Comparison of ENCODE assay signal across 34 cellular contexts in genomic region chr7:146028251-146028750, GRCh38.
"Had no signal": no experiment of that assay in that cellular context is flagged by ENCODE, and none has a peak within 500 bp of the region (broad histone marks: within the 10 kb centered on the region; RNA-seq: fewer than 3 reads in every experiment).

No MANE protein-coding gene starts in this region.

- DNase-seq: activated B cell treated with CpG ODN at 0.5 μM for 24 hours; activated CD4-positive, alpha-beta memory T cell treated with anti-CD3 and anti-CD28 coated beads for 36 hours; activated CD4-positive, alpha-beta T cell treated with anti-CD3 and anti-CD28 coated beads for 4 hours; activated CD4-positive, alpha-beta T cell treated with anti-CD3 and anti-CD28 coated beads, Interleukin-2, amount 10 ng/mL, durations not matched to agents 24 days and 14 days; activated CD4-positive, alpha-beta T cell treated with anti-CD3 and anti-CD28 coated beads, Interleukin-2, amount 50 U/mL, for 1 hour; activated CD4-positive, alpha-beta T cell treated with anti-CD3 and anti-CD28 coated beads, Interleukin-2, amount 50 U/mL, for 4 hours; activated CD4-positive, CD25-positive, alpha-beta regulatory T cell treated with anti-CD3 and anti-CD28 coated beads, Interleukin-2, amount 50 U/mL, for 72 hours; activated CD8-positive, alpha-beta memory T cell treated with anti-CD3 and anti-CD28 coated beads, Interleukin-2, amount 50 U/mL, for 4 hours; activated CD8-positive, alpha-beta T cell treated with anti-CD3 and anti-CD28 coated beads for 36 hours; activated effector memory CD4-positive, alpha-beta T cell treated with anti-CD3 and anti-CD28 coated beads, Interleukin-2, amount 50 U/mL, for 16 hours; activated gamma-delta T cell treated with Interleukin-2 at 50 U/mL for 16 hours; activated naive CD4-positive, alpha-beta T cell; activated naive CD4-positive, alpha-beta T cell treated with anti-CD3 and anti-CD28 coated beads for 36 hours; activated naive CD4-positive, alpha-beta T cell treated with anti-CD3 and anti-CD28 coated beads, Interleukin-2, amount 50 U/mL, for 16 hours; activated naive CD8-positive, alpha-beta T cell treated with anti-CD3 and anti-CD28 coated beads for 36 hours; activated T-cell treated with anti-CD3 and anti-CD28 coated beads for 4 hours; activated T-cell treated with anti-CD3 and anti-CD28 coated beads, Interleukin-2, amount 50 U/mL, for 1 hour; activated T-cell treated with anti-CD3 and anti-CD28 coated beads, Interleukin-2, amount 50 U/mL, for 4 hours; activated T-cell treated with anti-CD3 and anti-CD28 coated beads, Interleukin-2, amount 50 U/mL, for 72 hours; adrenal gland; amniotic stem cell; aorta; body of pancreas; brain microvascular endothelial cell; central memory CD4-positive, alpha-beta T cell; T-helper 2 cell; T-helper 9 cell had no signal

- H3K9me3 Mint-ChIP-seq: activated T-helper 17 cell treated with anti-CD3 and anti-CD28 coated beads, Interleukin-2, amount 50 U/mL, for 72 hours had no signal

- H3K4me1 ChIP-seq: adrenal gland, body of pancreas, breast epithelium had no signal

- H3K27me3 Mint-ChIP-seq: activated B cell treated with CpG ODN at 0.5 μM for 24 hours; activated CD4-positive, alpha-beta memory T cell treated with anti-CD3 and anti-CD28 coated beads for 36 hours; activated CD4-positive, alpha-beta T cell treated with anti-CD3 and anti-CD28 coated beads, Interleukin-2, amount 10 ng/mL, durations not matched to agents 24 days and 14 days; activated CD8-positive, alpha-beta T cell treated with anti-CD3 and anti-CD28 coated beads for 36 hours; activated naive CD8-positive, alpha-beta T cell treated with anti-CD3 and anti-CD28 coated beads for 36 hours; activated T-helper 17 cell treated with anti-CD3 and anti-CD28 coated beads, Interleukin-2, amount 50 U/mL, for 72 hours had no signal

- H3K27ac Mint-ChIP-seq: activated B cell treated with CpG ODN at 0.5 μM for 24 hours; activated CD4-positive, alpha-beta memory T cell treated with anti-CD3 and anti-CD28 coated beads for 36 hours; activated CD4-positive, alpha-beta T cell treated with anti-CD3 and anti-CD28 coated beads, Interleukin-2, amount 10 ng/mL, durations not matched to agents 24 days and 14 days; activated CD8-positive, alpha-beta T cell treated with anti-CD3 and anti-CD28 coated beads for 36 hours; activated naive CD4-positive, alpha-beta T cell treated with anti-CD3 and anti-CD28 coated beads for 36 hours; activated naive CD4-positive, alpha-beta T cell treated with anti-CD3 and anti-CD28 coated beads, Interleukin-2, amount 50 U/mL, for 72 hours; activated naive CD8-positive, alpha-beta T cell treated with anti-CD3 and anti-CD28 coated beads for 36 hours; activated T-cell treated with anti-CD3 and anti-CD28 coated beads, Interleukin-2, amount 50 U/mL, for 72 hours; activated T-helper 1 cell treated with anti-CD3 and anti-CD28 coated beads, Interleukin-12 subunit alpha, Interleukin-12 subunit beta, Interleukin-2, Interleukin-4 antibody, amounts not matched to agents 30 ng/mL and 10 ng/mL and 1 ng/mL, durations not matched to agents 14 hours and 24 hours and 36 hours; activated T-helper 17 cell treated with anti-CD3 and anti-CD28 coated beads, Interleukin-2, amount 50 U/mL, for 72 hours; T-helper 1 cell treated with Interleukin-12 subunit alpha and Interleukin-12 subunit beta and Interleukin-4 antibody, amounts not matched to agents 30 μg/mL and 1 μg/mL, for 36 hours; T-helper 2 cell treated with Interferon-gamma antibody and Interleukin-4, amounts not matched to agents 5 μg/mL and 100 μg/mL, for 36 hours had no signal

- H3K27ac ChIP-seq: adrenal gland, body of pancreas, brain microvascular endothelial cell, breast epithelium, VCaP had no signal

- H3K36me3 ChIP-seq: adrenal gland, brain microvascular endothelial cell, breast epithelium had no signal

- H3K9me3 ChIP-seq: adrenal gland, body of pancreas, breast epithelium had no signal

- ATAC-seq: activated CD8-positive, alpha-beta T cell treated with anti-CD3 and anti-CD28 coated beads for 36 hours; activated naive CD4-positive, alpha-beta T cell treated with anti-CD3 and anti-CD28 coated beads, Interleukin-2, amount 50 U/mL, for 72 hours; activated T-cell treated with anti-CD3 and anti-CD28 coated beads, Interleukin-2, amount 50 U/mL, for 4 hours; activated T-cell treated with anti-CD3 and anti-CD28 coated beads, Interleukin-2, amount 50 U/mL, for 72 hours; activated T-helper 17 cell treated with anti-CD3 and anti-CD28 coated beads, Interleukin-2, amount 50 U/mL, for 72 hours; body of pancreas had no signal

- H3K4me1 Mint-ChIP-seq: activated B cell treated with CpG ODN at 0.5 μM for 24 hours; activated CD4-positive, alpha-beta T cell treated with anti-CD3 and anti-CD28 coated beads, Interleukin-2, amount 10 ng/mL, durations not matched to agents 24 days and 14 days; activated naive CD8-positive, alpha-beta T cell treated with anti-CD3 and anti-CD28 coated beads for 36 hours; activated T-helper 17 cell treated with anti-CD3 and anti-CD28 coated beads, Interleukin-2, amount 50 U/mL, for 72 hours had no signal

- H3K4me3 Mint-ChIP-seq: activated B cell treated with CpG ODN at 0.5 μM for 24 hours; activated CD4-positive, alpha-beta memory T cell treated with anti-CD3 and anti-CD28 coated beads for 36 hours; activated CD4-positive, alpha-beta T cell treated with anti-CD3 and anti-CD28 coated beads, Interleukin-2, amount 10 ng/mL, durations not matched to agents 24 days and 14 days; activated CD8-positive, alpha-beta T cell treated with anti-CD3 and anti-CD28 coated beads for 36 hours; activated naive CD4-positive, alpha-beta T cell treated with anti-CD3 and anti-CD28 coated beads for 36 hours; activated naive CD8-positive, alpha-beta T cell treated with anti-CD3 and anti-CD28 coated beads for 36 hours; activated T-cell treated with anti-CD3 and anti-CD28 coated beads, Interleukin-2, amount 50 U/mL, for 4 hours; activated T-cell treated with anti-CD3 and anti-CD28 coated beads, Interleukin-2, amount 50 U/mL, for 72 hours; activated T-helper 1 cell treated with anti-CD3 and anti-CD28 coated beads, Interleukin-12 subunit alpha, Interleukin-12 subunit beta, Interleukin-2, Interleukin-4 antibody, amounts not matched to agents 30 ng/mL and 10 ng/mL and 1 ng/mL, durations not matched to agents 14 hours and 24 hours and 36 hours; activated T-helper 17 cell treated with anti-CD3 and anti-CD28 coated beads, Interleukin-2, amount 50 U/mL, for 72 hours; T-helper 1 cell treated with Interleukin-12 subunit alpha and Interleukin-12 subunit beta and Interleukin-4 antibody, amounts not matched to agents 30 μg/mL and 1 μg/mL, for 36 hours; T-helper 2 cell treated with Interferon-gamma antibody and Interleukin-4, amounts not matched to agents 5 μg/mL and 100 μg/mL, for 36 hours had no signal

- H3K27me3 ChIP-seq: adrenal gland, body of pancreas, brain microvascular endothelial cell, breast epithelium had no signal

- H3K4me3 ChIP-seq: adrenal gland, body of pancreas, breast epithelium had no signal

- H3K36me3 Mint-ChIP-seq: activated CD4-positive, alpha-beta memory T cell treated with anti-CD3 and anti-CD28 coated beads for 36 hours; activated naive CD4-positive, alpha-beta T cell treated with anti-CD3 and anti-CD28 coated beads, Interleukin-2, amount 50 U/mL, for 72 hours; activated naive CD8-positive, alpha-beta T cell treated with anti-CD3 and anti-CD28 coated beads for 36 hours had no signal
